In genomic region chr10:122279725-122280141, GRCh38 we compare ENCODE assay signal across 1 cellular context.
TF ChIP-seq lines count a peak whose summit lies in the region.

No MANE protein-coding gene starts in this region.

TF ChIP-seq in HepG2, 621 proteins besides CTCF, POLR2A, EP300 and RAD21 (continued from another document):
- peak; percentile 61; the same call in 1 of the 2 replicates for TF ChIP-seq MEF2D (CRISPR knock-in tag; IDR thresholded peaks at IDR 0.05)
- TF ChIP-seq XRCC5 (optimal IDR thresholded peaks at IDR 0.05; ENCODE audit: low read length): peak; percentile 29
- no peak for TF ChIP-seq TSC22D2 (CRISPR knock-in tag; IDR thresholded peaks at IDR 0.05; ENCODE audit: borderline replicate concordance)
- TF ChIP-seq ZNF841 (CRISPR knock-in tag; IDR thresholded peaks at IDR 0.05; ENCODE audit: borderline replicate concordance): no peak
- no peak for TF ChIP-seq MIER3 (CRISPR knock-in tag; IDR thresholded peaks at IDR 0.05; ENCODE audit: borderline replicate concordance)
- no peak for TF ChIP-seq ZSCAN25 (CRISPR knock-in tag; IDR thresholded peaks at IDR 0.05)
- TF ChIP-seq ZFP41 (CRISPR knock-in tag; IDR thresholded peaks at IDR 0.05; ENCODE audit: borderline replicate concordance): no peak
- no peak for TF ChIP-seq KLF9 (CRISPR knock-in tag; IDR thresholded peaks at IDR 0.05; ENCODE audit: low read depth)
- no peak for TF ChIP-seq ZNF136 (CRISPR knock-in tag; IDR thresholded peaks at IDR 0.05; ENCODE audit: low read depth)
- TF ChIP-seq NFIC (IDR thresholded peaks at IDR 0.05; ENCODE audit: low read length): no peak
- TF ChIP-seq ZIK1 (CRISPR knock-in tag; IDR thresholded peaks at IDR 0.05; ENCODE audit: borderline replicate concordance, low read depth): no peak
- peak; percentile 53; the same call in 1 of the 2 replicates for TF ChIP-seq TBX2 (CRISPR knock-in tag; IDR thresholded peaks at IDR 0.05; ENCODE audit: borderline replicate concordance)
- 0 out of 2 replicates have a peak, but pooled peaks have one; percentile 30 for TF ChIP-seq PPARG (CRISPR knock-in tag; conservative IDR thresholded peaks at IDR 0.05)
- 0 out of 2 replicates have a peak, but pooled peaks have one; percentile 19 for TF ChIP-seq PRDM10 (CRISPR knock-in tag; IDR thresholded peaks at IDR 0.05; ENCODE audit: low read depth)
- TF ChIP-seq GATAD2A (CRISPR knock-in tag; IDR thresholded peaks at IDR 0.05): no peak
- TF ChIP-seq ZNF703 (CRISPR knock-in tag; IDR thresholded peaks at IDR 0.05; ENCODE audit: borderline replicate concordance): no peak
- TF ChIP-seq HIVEP1 (CRISPR knock-in tag; IDR thresholded peaks at IDR 0.05): no peak
- no peak for TF ChIP-seq PRPF4 (IDR thresholded peaks at IDR 0.05; ENCODE audit: low read depth, low read length, poor library complexity, severe bottlenecking)
- TF ChIP-seq YY1 (IDR thresholded peaks at IDR 0.05; ENCODE audit: insufficient read depth, insufficient replicate concordance, low read depth, low read length): peak; percentile 23
- TF ChIP-seq, protein P1, sequence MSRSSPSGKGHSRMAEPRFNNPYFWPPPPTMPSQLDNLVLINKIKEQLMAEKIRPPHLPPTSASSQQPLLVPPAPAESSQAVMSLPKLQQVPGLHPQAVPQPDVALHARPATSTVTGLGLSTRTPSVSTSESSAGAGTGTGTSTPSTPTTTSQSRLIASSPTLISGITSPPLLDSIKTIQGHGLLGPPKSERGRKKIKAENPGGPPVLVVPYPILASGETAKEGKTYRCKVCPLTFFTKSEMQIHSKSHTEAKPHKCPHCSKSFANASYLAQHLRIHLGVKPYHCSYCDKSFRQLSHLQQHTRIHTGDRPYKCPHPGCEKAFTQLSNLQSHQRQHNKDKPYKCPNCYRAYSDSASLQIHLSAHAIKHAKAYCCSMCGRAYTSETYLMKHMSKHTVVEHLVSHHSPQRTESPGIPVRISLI (CRISPR knock-in tag; IDR thresholded peaks at IDR 0.05; ENCODE audit: borderline replicate concordance): no peak
- TF ChIP-seq SAP130 (CRISPR knock-in tag; IDR thresholded peaks at IDR 0.05; ENCODE audit: low read depth): 0 out of 2 replicates have a peak, but pooled peaks have one; percentile 13
- no peak for TF ChIP-seq RARG (CRISPR knock-in tag; IDR thresholded peaks at IDR 0.05; ENCODE audit: low read depth)
- TF ChIP-seq THRA (CRISPR knock-in tag; IDR thresholded peaks at IDR 0.05; ENCODE audit: borderline replicate concordance): peak; percentile 22; the same call in 1 of the 2 replicates
- no peak for TF ChIP-seq MIXL1 (CRISPR knock-in tag; IDR thresholded peaks at IDR 0.05)
- no peak for TF ChIP-seq SNAPC5 (CRISPR knock-in tag; IDR thresholded peaks at IDR 0.05; ENCODE audit: borderline replicate concordance)
- TF ChIP-seq, protein P2, sequence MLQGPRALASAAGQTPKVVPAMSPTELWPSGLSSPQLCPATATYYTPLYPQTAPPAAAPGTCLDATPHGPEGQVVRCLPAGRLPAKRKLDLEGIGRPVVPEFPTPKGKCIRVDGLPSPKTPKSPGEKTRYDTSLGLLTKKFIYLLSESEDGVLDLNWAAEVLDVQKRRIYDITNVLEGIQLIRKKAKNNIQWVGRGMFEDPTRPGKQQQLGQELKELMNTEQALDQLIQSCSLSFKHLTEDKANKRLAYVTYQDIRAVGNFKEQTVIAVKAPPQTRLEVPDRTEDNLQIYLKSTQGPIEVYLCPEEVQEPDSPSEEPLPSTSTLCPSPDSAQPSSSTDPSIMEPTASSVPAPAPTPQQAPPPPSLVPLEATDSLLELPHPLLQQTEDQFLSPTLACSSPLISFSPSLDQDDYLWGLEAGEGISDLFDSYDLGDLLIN (CRISPR knock-in tag; IDR thresholded peaks at IDR 0.05; ENCODE audit: borderline replicate concordance): no peak
- TF ChIP-seq, protein P3, sequence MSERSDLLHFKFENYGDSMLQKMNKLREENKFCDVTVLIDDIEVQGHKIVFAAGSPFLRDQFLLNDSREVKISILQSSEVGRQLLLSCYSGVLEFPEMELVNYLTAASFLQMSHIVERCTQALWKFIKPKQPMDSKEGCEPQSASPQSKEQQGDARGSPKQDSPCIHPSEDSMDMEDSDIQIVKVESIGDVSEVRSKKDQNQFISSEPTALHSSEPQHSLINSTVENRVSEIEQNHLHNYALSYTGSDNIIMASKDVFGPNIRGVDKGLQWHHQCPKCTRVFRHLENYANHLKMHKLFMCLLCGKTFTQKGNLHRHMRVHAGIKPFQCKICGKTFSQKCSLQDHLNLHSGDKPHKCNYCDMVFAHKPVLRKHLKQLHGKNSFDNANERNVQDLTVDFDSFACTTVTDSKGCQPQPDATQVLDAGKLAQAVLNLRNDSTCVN (CRISPR knock-in tag; IDR thresholded peaks at IDR 0.05; ENCODE audit: borderline replicate concordance): no peak; the same call in 1 of the 2 replicates
- TF ChIP-seq MED13 (CRISPR knock-in tag; IDR thresholded peaks at IDR 0.05): no peak
- TF ChIP-seq U2AF2 (IDR thresholded peaks at IDR 0.05; ENCODE audit: low read depth, low read length): no peak
- TF ChIP-seq, protein P4, sequence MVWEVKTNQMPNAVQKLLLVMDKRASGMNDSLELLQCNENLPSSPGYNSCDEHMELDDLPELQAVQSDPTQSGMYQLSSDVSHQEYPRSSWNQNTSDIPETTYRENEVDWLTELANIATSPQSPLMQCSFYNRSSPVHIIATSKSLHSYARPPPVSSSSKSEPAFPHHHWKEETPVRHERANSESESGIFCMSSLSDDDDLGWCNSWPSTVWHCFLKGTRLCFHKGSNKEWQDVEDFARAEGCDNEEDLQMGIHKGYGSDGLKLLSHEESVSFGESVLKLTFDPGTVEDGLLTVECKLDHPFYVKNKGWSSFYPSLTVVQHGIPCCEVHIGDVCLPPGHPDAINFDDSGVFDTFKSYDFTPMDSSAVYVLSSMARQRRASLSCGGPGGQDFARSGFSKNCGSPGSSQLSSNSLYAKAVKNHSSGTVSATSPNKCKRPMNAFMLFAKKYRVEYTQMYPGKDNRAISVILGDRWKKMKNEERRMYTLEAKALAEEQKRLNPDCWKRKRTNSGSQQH (CRISPR knock-in tag; IDR thresholded peaks at IDR 0.05; ENCODE audit: low read depth): no peak
- TF ChIP-seq CHCHD3 (CRISPR knock-in tag; IDR thresholded peaks at IDR 0.05): no peak
